8 cellular contexts compared by ENCODE assay signal in genomic region chr1:50424045-50424939, GRCh38. TPM values are rescaled to one million over a fixed set of nuclear protein-coding genes. Genes with fewer than 3 reads are reported as not detected.
DNase-seq lines count a peak whose midpoint lies in the region; ATAC-seq and TF ChIP-seq lines count a peak whose summit lies in the region.

No MANE protein-coding gene starts in this region.

- H3K36me3 Mint-ChIP-seq in activated T-cell treated with anti-CD3 and anti-CD28 coated beads, Interleukin-2, amount 50 U/mL, for 4 hours (ENCODE audit: insufficient read depth): peaks cover 2% of the 10 kb centered on the region

- peak overlapping the region; percentile 82 for H3K4me3 Mint-ChIP-seq in activated T-cell treated with anti-CD3 and anti-CD28 coated beads, Interleukin-2, amount 50 U/mL, for 4 hours

- peaks cover 13 to 66% of the 10 kb centered on the region in 2 donors for H3K4me1 ChIP-seq in thoracic aorta (ENCODE audit: control insufficient read depth in 1 of 2, low read depth in 2 of 2)

- no peaks in the 10 kb centered on the region for H3K9me3 Mint-ChIP-seq in activated T-cell treated with anti-CD3 and anti-CD28 coated beads, Interleukin-2, amount 50 U/mL, for 4 hours

- peaks cover 85% of the 10 kb centered on the region for H3K27me3 Mint-ChIP-seq in activated T-cell treated with anti-CD3 and anti-CD28 coated beads, Interleukin-2, amount 50 U/mL, for 4 hours (ENCODE audit: low read depth)

- no peak for TF ChIP-seq CTCF in thoracic aorta (IDR thresholded peaks at IDR 0.05)

- no peak for ATAC-seq in activated T-cell treated with anti-CD3 and anti-CD28 coated beads, Interleukin-2, amount 50 U/mL, for 4 hours
- ATAC-seq in thoracic aorta (ENCODE audit: insufficient number of reproducible peaks, low FRiP score, low read depth): no peak

- peaks cover 55% of the 10 kb centered on the region for H3K4me1 Mint-ChIP-seq in activated T-cell treated with anti-CD3 and anti-CD28 coated beads, Interleukin-2, amount 50 U/mL, for 4 hours (ENCODE audit: low read depth)

- DNase-seq in activated T-cell treated with anti-CD3 and anti-CD28 coated beads, Interleukin-2, amount 50 U/mL, for 4 hours: no peak
- DNase-seq in activated T-cell treated with anti-CD3 and anti-CD28 coated beads for 4 hours: no peak
- peak; percentile 43 for DNase-seq in RKO (ENCODE audit: low spot score)
- peak; percentile 46 for DNase-seq in hepatic stellate cell (ENCODE audit: low spot score)
- no peak for DNase-seq in thoracic aorta (ENCODE audit: low spot score)
- DNase-seq in SKM-1 treated with dmso at 0.1 percent for 144 hours (lab: John Stamatoyannopoulos, UW; ENCODE audit: unreplicated experiment): no peak
- no peak for DNase-seq in germinal center (ENCODE audit: low spot score)
- DNase-seq in C1 segment of cervical spinal cord (lab: John Stamatoyannopoulos, UW): no peak

- no peaks in the 10 kb centered on the region for H3K9me3 ChIP-seq in thoracic aorta

- peak overlapping the region; percentile 65 for H3K4me3 ChIP-seq in thoracic aorta

- peaks cover 86% of the 10 kb centered on the region for H3K27me3 ChIP-seq in thoracic aorta (replicated peaks; ENCODE audit: insufficient read depth)

- H3K27ac ChIP-seq in thoracic aorta: no peak overlapping the region

- no peaks in the 10 kb centered on the region for H3K36me3 ChIP-seq in thoracic aorta

RNA-seq across cellular contexts. Expression of gene DMRTA2, which starts 1.0 kb away (rescaled TPM):
- total RNA-seq in activated T-cell treated with anti-CD3 and anti-CD28 coated beads, Interleukin-2, amount 50 U/mL, for 4 hours: not detected
- under 1 TPM; 0.28 to 0.41 TPM for total RNA-seq in thoracic aorta

Comparison
In these comparisons a context has a peak if more than half of its experiments do, and no peak if none do; other contexts are left out.
1. DNase-seq: peak in RKO (single experiment) and hepatic stellate cell (single experiment); none in activated T-cell treated with anti-CD3 and anti-CD28 coated beads, Interleukin-2, amount 50 U/mL, for 4 hours (single experiment), activated T-cell treated with anti-CD3 and anti-CD28 coated beads for 4 hours (single experiment), thoracic aorta (single experiment), SKM-1 treated with dmso at 0.1 percent for 144 hours (single experiment), germinal center (single experiment) and C1 segment of cervical spinal cord (0 of 14).